In the genomic region with DNA sequence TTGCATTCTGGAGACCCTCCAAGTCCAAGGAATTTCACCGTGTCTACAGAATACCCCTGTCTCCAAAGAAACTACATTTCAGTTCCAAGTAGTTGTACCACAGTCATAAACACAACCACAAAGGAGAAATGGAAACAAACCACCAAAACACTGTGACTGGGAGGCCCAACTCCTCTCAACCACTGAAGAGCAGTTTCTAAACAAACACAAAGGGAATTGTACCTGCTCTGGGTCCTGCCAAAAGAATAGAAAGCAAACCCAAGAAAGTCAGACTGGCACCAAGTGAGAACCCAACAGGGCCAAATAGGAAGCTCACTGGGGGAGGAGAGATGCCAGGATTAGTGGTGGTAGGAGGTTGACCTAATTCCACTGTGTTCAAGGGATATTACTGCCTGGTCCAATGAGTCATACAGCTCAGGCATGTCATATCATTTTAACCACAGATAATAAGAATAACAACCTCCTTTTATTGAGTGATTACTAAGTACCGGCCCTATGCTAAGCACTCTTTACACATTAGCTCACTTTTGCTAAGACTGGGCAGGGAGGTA, we compare ENCODE assay signal across 1 cellular context.
TF ChIP-seq lines count a peak whose summit lies in the region.

No MANE protein-coding gene starts in this region.

TF ChIP-seq in IMR-90, 13 proteins besides CTCF, POLR2A, EP300 and RAD21 (continued from another document):
- TF ChIP-seq USF2 (IDR thresholded peaks at IDR 0.05; ENCODE audit: low read depth, low read length), result no peak
